In the genomic region with DNA sequence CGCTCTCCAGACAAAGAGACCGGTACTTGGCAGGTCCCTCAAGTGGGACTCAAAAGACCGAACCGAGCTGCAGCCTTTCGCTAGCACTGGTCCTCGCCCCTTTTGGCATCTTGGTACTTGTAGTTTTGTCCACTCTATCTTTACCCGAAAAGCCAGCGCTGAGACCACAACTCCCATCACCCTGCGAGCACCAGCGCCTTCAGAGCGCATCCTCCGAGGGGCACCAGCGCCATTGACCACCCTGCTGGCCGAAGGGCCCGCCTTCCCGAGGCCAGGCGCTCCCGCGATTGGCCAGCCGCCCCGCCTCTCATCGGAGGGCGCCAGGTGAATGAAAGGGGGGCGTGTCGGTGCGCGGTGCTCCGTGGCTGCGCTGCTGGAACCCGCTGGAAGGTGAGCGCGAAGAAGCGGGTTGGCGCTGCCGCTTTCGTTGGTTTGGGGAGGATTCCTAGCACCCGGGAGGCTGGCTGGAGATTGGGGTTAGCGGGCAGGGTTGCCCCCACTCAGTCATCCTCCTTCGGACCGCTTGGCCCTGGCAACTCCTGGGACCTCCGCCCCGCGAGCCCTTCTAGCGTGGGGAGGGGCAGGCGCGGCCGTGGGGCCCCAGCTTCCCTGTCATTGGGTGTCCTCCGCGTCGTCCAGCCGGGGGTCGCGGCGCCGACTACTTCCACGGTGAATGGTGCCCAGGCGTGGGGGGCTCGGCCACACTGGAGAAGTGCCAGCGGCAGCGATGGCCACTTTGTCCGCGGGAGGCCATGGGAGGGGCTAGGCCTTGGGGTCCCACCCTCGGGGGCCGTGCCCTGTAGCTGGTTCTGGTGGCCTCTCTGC, we compare ENCODE assay signal across 8 cellular contexts. TPM values are rescaled to one million over a fixed set of nuclear protein-coding genes. Genes with fewer than 3 reads are reported as not detected.
DNase-seq lines count a peak whose midpoint lies in the region; ATAC-seq lines count a peak whose summit lies in the region.

A gene (plus strand): TSS at position 357 of the 825 bp plus-strand sequence. CDS start 5,553 bp downstream, outside the sequence.

- DNase-seq in COLO829 (ENCODE audit: low spot score) (peak; percentile 44), NCI-H1105 (lab: John Stamatoyannopoulos, UW) (peak; percentile 97), dermis blood vessel endothelial cell (peak; percentile 63), kidney tubule cell (ENCODE audit: low spot score) (peak; percentile 65), HCEC 1CT (no peak)
- DNase-seq in activated CD4-positive, CD25-positive, alpha-beta regulatory T cell treated with anti-CD3 and anti-CD28 coated beads, Interleukin-2, amount 50 U/mL, for 72 hours, result peak; percentile 39
- peak; percentile 43 for DNase-seq in stimulated activated CD4-positive, alpha-beta T cell treated with anti-CD3 and anti-CD28 coated beads, Interleukin-12 subunit alpha, Interleukin-12 subunit beta, amount 100 ng/mL, for 4 hours

- ATAC-seq in GM19452 (IDR thresholded peaks at IDR 0.05; ENCODE audit: unreplicated experiment), result no peak

RNA-seq across cellular contexts. Expression of the gene that starts here (rescaled TPM):
- under 0.01 TPM in 2 replicates for total RNA-seq in dermis blood vessel endothelial cell

Comparison
In these comparisons a context has a peak if more than half of its experiments do, and no peak if none do; other contexts are left out.
1. Peak in DNase-seq in dermis blood vessel endothelial cell; RNA of the gene not detected or under 1 TPM.